In genomic region chr3:12180218-12180617, GRCh38 we compare ENCODE assay signal across 12 cellular contexts.
DNase-seq lines count a peak whose midpoint lies in the region; ATAC-seq, FAIRE-seq and TF ChIP-seq lines count a peak whose summit lies in the region.
"Had no signal": no experiment of that assay in that cellular context is flagged by ENCODE, and none has a peak within 500 bp of the region (broad histone marks: within the 10 kb centered on the region; RNA-seq: fewer than 3 reads in every experiment).

No MANE protein-coding gene starts in this region.

- peak; percentile 83 for FAIRE-seq in RCC 7860 (lab: Jason Lieb, UNC)

- H3K4me3 ChIP-seq in epithelial cell of esophagus (ENCODE audit: low read length), result no peak overlapping the region

- peaks cover 8% of the 10 kb centered on the region for H3K27me3 Mint-ChIP-seq in nephron (ENCODE audit: low read depth)

- H3K4me3 Mint-ChIP-seq in nephron, result no peak overlapping the region

- no peaks in the 10 kb centered on the region for H3K9me3 Mint-ChIP-seq in nephron

- ATAC-seq in GM21360 (IDR thresholded peaks at IDR 0.05; ENCODE audit: unreplicated experiment), result no peak
- ATAC-seq in GM19328 (IDR thresholded peaks at IDR 0.05; ENCODE audit: unreplicated experiment), result no peak
- no peak for ATAC-seq in GM18909 (IDR thresholded peaks at IDR 0.05; ENCODE audit: poor library complexity, unreplicated experiment)

- H3K4me1 Mint-ChIP-seq in nephron, result peaks cover 10% of the 10 kb centered on the region

- no peak for TF ChIP-seq CTCF in epithelial cell of esophagus (IDR thresholded peaks at IDR 0.05; ENCODE audit: insufficient read depth, low read depth, low read length, missing control alignments)
- no peak for TF ChIP-seq CTCF in nephron (IDR thresholded peaks at IDR 0.05; ENCODE audit: unreplicated experiment in 3 of 3)

- DNase-seq in AG20443 (ENCODE audit: low spot score), result peak; percentile 64
- peak; percentile 92 for DNase-seq in RCC 7860 (ENCODE audit: low spot score)
- DNase-seq in epithelial cell of esophagus (ENCODE audit: low read depth), result peak; percentile 72
- DNase-seq in NOMO-1 (lab: John Stamatoyannopoulos, UW; ENCODE audit: unreplicated experiment in 2 of 2), result no peak
- DNase-seq: Caco-2; effector CD8-positive, alpha-beta T cell; MM.1S; SHP77 had no signal

- H3K27ac Mint-ChIP-seq in nephron, result peak overlapping the region; percentile 57 to 68 (median 68)

- no peaks in the 10 kb centered on the region for H3K36me3 Mint-ChIP-seq in nephron (ENCODE audit: low read depth)

Comparison
In these comparisons a context has a peak if more than half of its experiments do, and no peak if none do; other contexts are left out.
1. DNase-seq: peak in AG20443 (single experiment), RCC 7860 (single experiment) and epithelial cell of esophagus (single experiment); none in NOMO-1 (0 of 2).